Comparison of ENCODE assay signal across 8 cellular contexts in the genomic region with DNA sequence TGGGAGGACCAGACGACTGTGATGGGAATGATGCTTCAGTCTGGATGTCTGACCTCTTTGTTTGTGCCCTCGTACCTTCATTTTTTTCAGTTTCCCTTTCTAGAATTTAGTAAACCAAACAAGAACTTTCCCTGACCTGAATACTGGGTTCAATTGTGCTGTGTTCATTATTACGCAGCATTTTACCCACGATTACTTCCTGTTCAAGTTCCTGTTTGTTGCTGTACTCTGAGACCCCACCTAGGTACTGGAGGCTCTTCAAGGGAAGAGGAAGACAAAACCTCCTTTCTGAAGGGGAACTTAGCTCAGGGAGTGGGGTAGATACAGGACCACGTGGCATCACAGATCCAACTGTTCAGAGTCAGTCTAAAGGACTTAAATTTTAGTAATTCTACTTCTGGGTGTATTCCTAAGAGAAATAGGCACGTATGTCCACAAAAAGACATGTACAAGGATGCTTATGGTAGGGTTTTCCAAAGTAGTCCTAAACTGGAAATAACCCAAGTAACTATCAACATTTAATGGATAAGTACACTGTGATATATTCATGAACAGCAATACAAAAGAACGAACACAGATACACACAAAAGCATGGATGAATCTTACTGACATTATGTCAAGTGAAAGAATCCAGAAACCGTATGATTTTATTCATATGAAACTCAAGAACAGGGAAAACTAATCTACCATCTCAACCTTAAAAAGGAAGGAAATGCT. TPM values are rescaled to one million over a fixed set of nuclear protein-coding genes. Genes with fewer than 3 reads are reported as not detected.
DNase-seq lines count a peak whose midpoint lies in the region; ATAC-seq and TF ChIP-seq lines count a peak whose summit lies in the region.

No MANE protein-coding gene starts in this region.

- no peaks in the 10 kb centered on the region for H3K9me3 ChIP-seq in prostate gland

- ATAC-seq in GM19397 (IDR thresholded peaks at IDR 0.05; ENCODE audit: unreplicated experiment) (peak; percentile 76), GM21619 (IDR thresholded peaks at IDR 0.05; ENCODE audit: unreplicated experiment) (no peak)

- H3K9me3 Mint-ChIP-seq in IgD-negative memory B cell = peaks cover 0 to 11% (median 6%) of the 10 kb centered on the region in 3 donors
- peaks cover 15% of the 10 kb centered on the region for H3K9me3 Mint-ChIP-seq in activated naive CD8-positive, alpha-beta T cell treated with anti-CD3 and anti-CD28 coated beads for 36 hours

- no peak for TF ChIP-seq POLR2A in prostate gland (IDR thresholded peaks at IDR 0.05)

- TF ChIP-seq CTCF in prostate gland (IDR thresholded peaks at IDR 0.05) = no peak

- no peaks in the 10 kb centered on the region for H3K36me3 ChIP-seq in prostate gland

- H3K27ac Mint-ChIP-seq in IgD-negative memory B cell = peak overlapping the region; percentile 43 to 93 (median 82)
- peak overlapping the region; percentile 86 for H3K27ac Mint-ChIP-seq in activated naive CD8-positive, alpha-beta T cell treated with anti-CD3 and anti-CD28 coated beads for 36 hours

- intact Hi-C loops in prostate gland (cut with DNase I) = no loop called here

- H3K27me3 ChIP-seq in prostate gland (replicated peaks; ENCODE audit: insufficient read depth) = no peaks in the 10 kb centered on the region

- H3K4me3 Mint-ChIP-seq in IgD-negative memory B cell = peak overlapping the region; percentile 8 to 86 (median 58)
- peak overlapping the region; percentile 19 for H3K4me3 Mint-ChIP-seq in activated naive CD8-positive, alpha-beta T cell treated with anti-CD3 and anti-CD28 coated beads for 36 hours

- no peak overlapping the region for H3K4me3 ChIP-seq in prostate gland

- H3K36me3 Mint-ChIP-seq in IgD-negative memory B cell = no peaks in the 10 kb centered on the region
- peaks cover 6% of the 10 kb centered on the region for H3K36me3 Mint-ChIP-seq in activated naive CD8-positive, alpha-beta T cell treated with anti-CD3 and anti-CD28 coated beads for 36 hours

- H3K27me3 Mint-ChIP-seq in IgD-negative memory B cell = no peaks in the 10 kb centered on the region
- H3K27me3 Mint-ChIP-seq in activated naive CD8-positive, alpha-beta T cell treated with anti-CD3 and anti-CD28 coated beads for 36 hours = no peaks in the 10 kb centered on the region

- H3K4me1 Mint-ChIP-seq in IgD-negative memory B cell = peaks cover 14 to 25% (median 24%) of the 10 kb centered on the region in 3 donors
- H3K4me1 Mint-ChIP-seq in activated naive CD8-positive, alpha-beta T cell treated with anti-CD3 and anti-CD28 coated beads for 36 hours = peaks cover 29% of the 10 kb centered on the region

- H3K27ac ChIP-seq in prostate gland = no peak overlapping the region

- H3K4me1 ChIP-seq in prostate gland (replicated peaks) = no peaks in the 10 kb centered on the region

- WGBS in prostate gland = 44% methylated on average over 8 of the region's 8 CpGs

- DNase-seq in CD1c-positive myeloid dendritic cell (ENCODE audit: extremely low spot score) = peak; percentile 92
- DNase-seq in activated naive CD8-positive, alpha-beta T cell treated with anti-CD3 and anti-CD28 coated beads for 36 hours = no peak
- no peak for DNase-seq in RKO (ENCODE audit: low spot score)
- DNase-seq in prostate gland (ENCODE audit: low spot score) = no peak
- DNase-seq in mucosa of gallbladder (ENCODE audit: low spot score) = no peak

RNA-seq across cellular contexts. Expression of a gene that starts 9.1 kb away (rescaled TPM):
- polyA plus RNA-seq in IgD-negative memory B cell = 181 TPM
- total RNA-seq in activated naive CD8-positive, alpha-beta T cell treated with anti-CD3 and anti-CD28 coated beads for 36 hours = 10 to 100 TPM; 75.8 to 82.6 TPM
- total RNA-seq in prostate gland (10 to 100 TPM in 1 of 2 donors, 1 to 10 TPM in 1; 2.9 to 28.6 TPM), mucosa of gallbladder (9.6 TPM)
